24 cellular contexts compared by ENCODE assay signal in genomic region chr1:56417636-56418035, GRCh38.
DNase-seq lines count a peak whose midpoint lies in the region; ATAC-seq, FAIRE-seq and TF ChIP-seq lines count a peak whose summit lies in the region.
"Had no signal": no experiment of that assay in that cellular context is flagged by ENCODE, and none has a peak within 500 bp of the region (broad histone marks: within the 10 kb centered on the region; RNA-seq: fewer than 3 reads in every experiment).

No MANE protein-coding gene starts in this region.

- TF ChIP-seq CTCF in A549 (IDR thresholded peaks at IDR 0.05) (no peak), HEK293 (tag by site-specific recombination; IDR thresholded peaks at IDR 0.05) (no peak), endothelial cell of umbilical vein (IDR thresholded peaks at IDR 0.05; ENCODE audit: extremely low read depth in 1 of 2, insufficient read depth in 1 of 2, low read depth in 1 of 2, low read length in 2 of 2) (no peak)

- H3K27ac ChIP-seq in A549 (peak overlapping the region in 1 of 2 experiments; percentile 41; a peak in 1 of 6 replicates), HEK293 (ENCODE audit: extremely low read depth, low read depth, low read length) (peak overlapping the region; percentile 53; the same call in 1 of the 2 replicates), endothelial cell of umbilical vein (ENCODE audit: insufficient read depth, low read depth, low read length) (peak overlapping the region; percentile 1), mesodermal cell (ENCODE audit: low read depth, low read length, severe bottlenecking) (peak overlapping the region; percentile 64)
- H3K27ac ChIP-seq: brain microvascular endothelial cell, coronary artery, HL-60, lower lobe of right lung had no signal

- no peaks in the 10 kb centered on the region for H3K79me2 ChIP-seq in endothelial cell of umbilical vein (ENCODE audit: control insufficient read depth, insufficient read depth, low read length)

- TF ChIP-seq POLR2A in A549 (IDR thresholded peaks at IDR 0.05; ENCODE audit: low read length) (no peak), endothelial cell of umbilical vein (IDR thresholded peaks at IDR 0.05; ENCODE audit: low read depth, low read length) (no peak)

- intact Hi-C loops in endothelial cell of umbilical vein (cut with micrococcal nuclease), result loop anchor here (1.0 to 5.0 kb wide), 2 partner anchors 40 to 162 kb away; partner anchors contain the start of gene PLPP3

- ATAC-seq in A549 (no peak), HG03095 (IDR thresholded peaks at IDR 0.05; ENCODE audit: unreplicated experiment) (no peak)
- ATAC-seq: lower lobe of right lung had no signal

- H2AFZ ChIP-seq in endothelial cell of umbilical vein (ENCODE audit: low read depth, low read length), result peak overlapping the region; percentile 5

- TF ChIP-seq EP300 in A549 (IDR thresholded peaks at IDR 0.05), result no peak

- DNase-seq in A549 (ENCODE audit: low read depth in 1 of 2, low spot score in 1 of 2) (no peak), endothelial cell of umbilical vein (ENCODE audit: low read depth, low spot score) (peak; percentile 78), HEK293T (ENCODE audit: extremely low spot score) (no peak)
- no peak for DNase-seq in activated effector memory CD4-positive, alpha-beta T cell treated with Interleukin-2 at 50 U/mL for 16 hours
- DNase-seq in activated CD8-positive, alpha-beta memory T cell treated with anti-CD3 and anti-CD28 coated beads, Interleukin-2, amount 50 U/mL, for 48 hours, result no peak
- DNase-seq: activated B cell treated with CpG ODN at 0.5 μM for 24 hours; activated CD4-positive, alpha-beta T cell treated with anti-CD3 and anti-CD28 coated beads, Interleukin-2, amount 50 U/mL, for 48 hours; activated gamma-delta T cell; activated T-cell treated with anti-CD3 and anti-CD28 coated beads for 4 hours; brain microvascular endothelial cell; CD4-positive, CD25-positive, alpha-beta regulatory T cell; lower lobe of right lung; NCI-H1417; NCI-H2171; NCI-H526; stimulated activated CD4-positive, alpha-beta T cell treated with anti-CD3 and anti-CD28 coated beads, Interleukin-4, amount 100 ng/mL, for 24 hours; T-helper 9 cell had no signal

- no TSS peak for BruUV-seq in endothelial cell of umbilical vein (replicated peaks; lab: Mats Ljungman, UMichigan)

- H3K9me3 ChIP-seq in A549 (no peaks in the 10 kb centered on the region), HEK293 (ENCODE audit: control insufficient read depth, insufficient read depth, low read depth, low read length) (no peaks in the 10 kb centered on the region), endothelial cell of umbilical vein (replicated peaks; ENCODE audit: control insufficient read depth, insufficient read depth, low read length) (no peaks in the 10 kb centered on the region), mesodermal cell (ENCODE audit: control insufficient read depth, low read length) (no peaks in the 10 kb centered on the region)
- H3K9me3 ChIP-seq: lower lobe of right lung, tibial nerve had no signal

- POLR2A ChIA-PET in A549 (lab: Yijun Ruan, JAX), result no interaction called here
- POLR2A ChIA-PET in HEK293 (lab: Yijun Ruan, JAX), result no interaction called here
- POLR2A ChIA-PET in endothelial cell of umbilical vein (lab: Charles Lee), result no interaction called here
- POLR2A ChIA-PET in HEK293T (lab: Yijun Ruan, JAX), result no interaction called here

- H3K9me1 ChIP-seq in endothelial cell of umbilical vein (replicated peaks; ENCODE audit: control insufficient read depth, extremely low read depth, insufficient read depth, low read length), result no peaks in the 10 kb centered on the region

- dilution Hi-C loops in endothelial cell of umbilical vein (cut with MboI; ENCODE audit: extremely low pct_ligation_motif_present, low sequenced_read_pairs), result no loop called here

- no peak overlapping the region for H3K9ac ChIP-seq in endothelial cell of umbilical vein (replicated peaks; ENCODE audit: extremely low read depth, insufficient read depth, low read length)

- H3K4me2 ChIP-seq in A549, result peak overlapping the region; percentile 16; the same call in 1 of the 3 replicates
- H3K4me2 ChIP-seq in endothelial cell of umbilical vein (ENCODE audit: insufficient read depth, low read length), result peak overlapping the region; percentile 13

- no peak for TF ChIP-seq RAD21 in A549 (conservative IDR thresholded peaks at IDR 0.05 in 1 of 2, IDR thresholded peaks at IDR 0.05 in 1 of 2)

- H3K4me1 ChIP-seq in A549, result peaks cover 30% of the 10 kb centered on the region
- H3K4me1 ChIP-seq in HEK293 (ENCODE audit: control insufficient read depth, insufficient read depth, low read length), result peaks cover 23% of the 10 kb centered on the region
- H3K4me1 ChIP-seq in endothelial cell of umbilical vein (ENCODE audit: control insufficient read depth, extremely low read depth, insufficient read depth, low read length), result peaks cover 16% of the 10 kb centered on the region
- peaks cover 22% of the 10 kb centered on the region for H3K4me1 ChIP-seq in mesodermal cell (ENCODE audit: control insufficient read depth, insufficient read depth, low read length, poor library complexity, severe bottlenecking)

- FAIRE-seq in A549 (lab: Jason Lieb, UNC), result no peak
- peak; percentile 86 for FAIRE-seq in endothelial cell of umbilical vein (lab: Jason Lieb, UNC)
- FAIRE-seq: islet of Langerhans had no signal

- CTCF ChIA-PET in A549 (lab: Yijun Ruan, JAX) (interaction anchor here (1.6 kb wide), 1 partner anchor 12 kb away, joined by 3 read pairs; no protein-coding TSS in a partner anchor), HEK293 (lab: Yijun Ruan, JAX) (no interaction called here), endothelial cell of umbilical vein (lab: Charles Lee) (interaction anchor here (0.9 to 2.3 kb wide), 8 partner anchors 11 to 167 kb away, joined by 3 to 13 read pairs (median 4); partner anchors contain the start of gene PLPP3), HEK293T (lab: Yijun Ruan, JAX) (no interaction called here)

- H3K27me3 ChIP-seq in endothelial cell of umbilical vein (ENCODE audit: control insufficient read depth in 2 of 2, insufficient read depth in 2 of 2, low read length in 2 of 2), result no peaks in the 10 kb centered on the region
- H3K27me3 ChIP-seq: brain microvascular endothelial cell, tibial nerve had no signal

- 90% methylated on average over 4 of the region's 4 CpGs for WGBS in A549 (ENCODE audit: missing lambda C conversion rate)
- 94 to 97% methylated on average over 4 of the region's 4 CpGs for WGBS in mesodermal cell (ENCODE audit: insufficient coverage in 2 of 2), 2 experiments

- H3K36me3 ChIP-seq in HEK293 (ENCODE audit: control insufficient read depth in 2 of 2, insufficient read depth in 1 of 2, low read length in 2 of 2) (no peaks in the 10 kb centered on the region), endothelial cell of umbilical vein (ENCODE audit: control insufficient read depth in 2 of 2, extremely low read depth in 1 of 2, insufficient read depth in 2 of 2, low read length in 2 of 2) (no peaks in the 10 kb centered on the region), mesodermal cell (ENCODE audit: control insufficient read depth, insufficient read depth, low read length) (no peaks in the 10 kb centered on the region)
- H3K36me3 ChIP-seq: brain microvascular endothelial cell, lower lobe of right lung, tibial nerve had no signal

- no peak overlapping the region for H3K4me3 ChIP-seq in A549
- no peak overlapping the region for H3K4me3 ChIP-seq in HEK293 (ENCODE audit: low read depth, low read length)
- H3K4me3 ChIP-seq in endothelial cell of umbilical vein (replicated peaks in 1 of 3; ENCODE audit: insufficient read depth in 1 of 3, low read depth in 1 of 3, low read length in 3 of 3), result no peak overlapping the region
- no peak overlapping the region for H3K4me3 ChIP-seq in mesodermal cell (ENCODE audit: extremely low read depth, insufficient read depth, low read length, poor library complexity, severe bottlenecking)
- H3K4me3 ChIP-seq: coronary artery, lower lobe of right lung, tibial nerve had no signal

- no peaks in the 10 kb centered on the region for H4K20me1 ChIP-seq in endothelial cell of umbilical vein (replicated peaks; ENCODE audit: control insufficient read depth, extremely low read depth, insufficient read depth, low read length)

TF ChIP-seq in A549, 52 proteins besides CTCF, POLR2A, EP300 and RAD21:
- no peak for TF ChIP-seq FOSL2 (IDR thresholded peaks at IDR 0.05)
- no peak for TF ChIP-seq FOSL2 (CRISPR knock-in tag; IDR thresholded peaks at IDR 0.05)
- TF ChIP-seq CHD2 (IDR thresholded peaks at IDR 0.05; ENCODE audit: low read length, partially characterized antibody), result no peak

TF ChIP-seq in endothelial cell of umbilical vein, 7 proteins besides CTCF, POLR2A, EP300 and RAD21:
- no peak for TF ChIP-seq POLR2AphosphoS5 (IDR thresholded peaks at IDR 0.05; ENCODE audit: insufficient read depth, low read depth, low read length)
- no peak for TF ChIP-seq EZH2 (IDR thresholded peaks at IDR 0.05; ENCODE audit: borderline replicate concordance, low read depth, low read length, severe bottlenecking)
- no peak for TF ChIP-seq FOS (IDR thresholded peaks at IDR 0.05; ENCODE audit: borderline replicate concordance, insufficient read depth, low read length)
- TF ChIP-seq MYC (IDR thresholded peaks at IDR 0.05; ENCODE audit: low read depth, low read length), result no peak
- TF ChIP-seq JUN (IDR thresholded peaks at IDR 0.05; ENCODE audit: borderline replicate concordance, insufficient read depth, insufficient read length, low read depth), result no peak

TF ChIP-seq in HEK293T, 16 proteins besides CTCF, POLR2A, EP300 and RAD21:
- no peak for TF ChIP-seq NFRKB (IDR thresholded peaks at IDR 0.05)
- no peak for TF ChIP-seq L3MBTL2 (conservative IDR thresholded peaks at IDR 0.05)
TF ChIP-seq in HEK293T: peak in this region for 0.

Comparison
In these comparisons a context has a peak if more than half of its experiments do, and no peak if none do; other contexts are left out.
1. CTCF ChIA-PET loops: an anchor here in A549 (1.6 kb wide) and endothelial cell of umbilical vein (0.9 to 2.3 kb wide); none called in HEK293 and HEK293T.